ENCODE assay signal across 1 cellular context in the genomic region with DNA sequence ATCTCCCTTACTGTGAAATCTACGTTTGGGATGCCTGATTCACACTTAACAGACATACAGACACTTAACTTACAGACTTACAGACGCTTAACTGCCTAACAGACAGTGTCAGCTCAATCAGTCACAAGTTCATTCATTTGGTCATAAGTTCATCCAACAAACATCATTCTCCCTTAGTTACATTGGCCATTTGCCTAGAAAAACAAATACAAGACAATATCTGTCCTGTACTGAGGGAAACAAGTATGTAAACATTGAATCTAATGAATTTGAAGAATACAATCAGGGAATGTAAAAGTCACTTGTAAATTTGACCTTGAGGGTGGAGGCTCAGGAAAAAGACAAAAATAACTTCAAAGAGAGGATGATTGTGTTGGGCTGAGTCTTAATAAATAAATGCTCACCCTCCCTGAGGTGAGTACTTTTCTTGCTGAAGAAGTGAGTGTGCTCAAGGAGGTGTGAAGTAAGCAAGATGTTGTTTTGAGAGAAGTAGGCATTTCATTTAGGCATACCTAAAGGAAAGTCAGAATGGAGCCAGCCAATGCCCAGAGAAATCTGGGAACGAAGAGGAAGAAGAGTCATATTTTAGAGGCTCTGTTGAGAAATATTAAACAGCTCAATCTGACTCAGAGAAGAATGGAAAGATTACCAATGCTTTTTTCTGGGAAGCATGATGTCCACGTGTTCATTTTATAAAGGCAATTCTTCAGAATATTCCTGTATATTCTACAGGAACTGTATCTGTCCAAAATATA.
TF ChIP-seq lines count a peak whose summit lies in the region.

No MANE protein-coding gene starts in this region.

TF ChIP-seq in GM23338, 12 proteins besides CTCF, POLR2A, EP300 and RAD21 (continued from another document):
- TF ChIP-seq, protein P1, sequence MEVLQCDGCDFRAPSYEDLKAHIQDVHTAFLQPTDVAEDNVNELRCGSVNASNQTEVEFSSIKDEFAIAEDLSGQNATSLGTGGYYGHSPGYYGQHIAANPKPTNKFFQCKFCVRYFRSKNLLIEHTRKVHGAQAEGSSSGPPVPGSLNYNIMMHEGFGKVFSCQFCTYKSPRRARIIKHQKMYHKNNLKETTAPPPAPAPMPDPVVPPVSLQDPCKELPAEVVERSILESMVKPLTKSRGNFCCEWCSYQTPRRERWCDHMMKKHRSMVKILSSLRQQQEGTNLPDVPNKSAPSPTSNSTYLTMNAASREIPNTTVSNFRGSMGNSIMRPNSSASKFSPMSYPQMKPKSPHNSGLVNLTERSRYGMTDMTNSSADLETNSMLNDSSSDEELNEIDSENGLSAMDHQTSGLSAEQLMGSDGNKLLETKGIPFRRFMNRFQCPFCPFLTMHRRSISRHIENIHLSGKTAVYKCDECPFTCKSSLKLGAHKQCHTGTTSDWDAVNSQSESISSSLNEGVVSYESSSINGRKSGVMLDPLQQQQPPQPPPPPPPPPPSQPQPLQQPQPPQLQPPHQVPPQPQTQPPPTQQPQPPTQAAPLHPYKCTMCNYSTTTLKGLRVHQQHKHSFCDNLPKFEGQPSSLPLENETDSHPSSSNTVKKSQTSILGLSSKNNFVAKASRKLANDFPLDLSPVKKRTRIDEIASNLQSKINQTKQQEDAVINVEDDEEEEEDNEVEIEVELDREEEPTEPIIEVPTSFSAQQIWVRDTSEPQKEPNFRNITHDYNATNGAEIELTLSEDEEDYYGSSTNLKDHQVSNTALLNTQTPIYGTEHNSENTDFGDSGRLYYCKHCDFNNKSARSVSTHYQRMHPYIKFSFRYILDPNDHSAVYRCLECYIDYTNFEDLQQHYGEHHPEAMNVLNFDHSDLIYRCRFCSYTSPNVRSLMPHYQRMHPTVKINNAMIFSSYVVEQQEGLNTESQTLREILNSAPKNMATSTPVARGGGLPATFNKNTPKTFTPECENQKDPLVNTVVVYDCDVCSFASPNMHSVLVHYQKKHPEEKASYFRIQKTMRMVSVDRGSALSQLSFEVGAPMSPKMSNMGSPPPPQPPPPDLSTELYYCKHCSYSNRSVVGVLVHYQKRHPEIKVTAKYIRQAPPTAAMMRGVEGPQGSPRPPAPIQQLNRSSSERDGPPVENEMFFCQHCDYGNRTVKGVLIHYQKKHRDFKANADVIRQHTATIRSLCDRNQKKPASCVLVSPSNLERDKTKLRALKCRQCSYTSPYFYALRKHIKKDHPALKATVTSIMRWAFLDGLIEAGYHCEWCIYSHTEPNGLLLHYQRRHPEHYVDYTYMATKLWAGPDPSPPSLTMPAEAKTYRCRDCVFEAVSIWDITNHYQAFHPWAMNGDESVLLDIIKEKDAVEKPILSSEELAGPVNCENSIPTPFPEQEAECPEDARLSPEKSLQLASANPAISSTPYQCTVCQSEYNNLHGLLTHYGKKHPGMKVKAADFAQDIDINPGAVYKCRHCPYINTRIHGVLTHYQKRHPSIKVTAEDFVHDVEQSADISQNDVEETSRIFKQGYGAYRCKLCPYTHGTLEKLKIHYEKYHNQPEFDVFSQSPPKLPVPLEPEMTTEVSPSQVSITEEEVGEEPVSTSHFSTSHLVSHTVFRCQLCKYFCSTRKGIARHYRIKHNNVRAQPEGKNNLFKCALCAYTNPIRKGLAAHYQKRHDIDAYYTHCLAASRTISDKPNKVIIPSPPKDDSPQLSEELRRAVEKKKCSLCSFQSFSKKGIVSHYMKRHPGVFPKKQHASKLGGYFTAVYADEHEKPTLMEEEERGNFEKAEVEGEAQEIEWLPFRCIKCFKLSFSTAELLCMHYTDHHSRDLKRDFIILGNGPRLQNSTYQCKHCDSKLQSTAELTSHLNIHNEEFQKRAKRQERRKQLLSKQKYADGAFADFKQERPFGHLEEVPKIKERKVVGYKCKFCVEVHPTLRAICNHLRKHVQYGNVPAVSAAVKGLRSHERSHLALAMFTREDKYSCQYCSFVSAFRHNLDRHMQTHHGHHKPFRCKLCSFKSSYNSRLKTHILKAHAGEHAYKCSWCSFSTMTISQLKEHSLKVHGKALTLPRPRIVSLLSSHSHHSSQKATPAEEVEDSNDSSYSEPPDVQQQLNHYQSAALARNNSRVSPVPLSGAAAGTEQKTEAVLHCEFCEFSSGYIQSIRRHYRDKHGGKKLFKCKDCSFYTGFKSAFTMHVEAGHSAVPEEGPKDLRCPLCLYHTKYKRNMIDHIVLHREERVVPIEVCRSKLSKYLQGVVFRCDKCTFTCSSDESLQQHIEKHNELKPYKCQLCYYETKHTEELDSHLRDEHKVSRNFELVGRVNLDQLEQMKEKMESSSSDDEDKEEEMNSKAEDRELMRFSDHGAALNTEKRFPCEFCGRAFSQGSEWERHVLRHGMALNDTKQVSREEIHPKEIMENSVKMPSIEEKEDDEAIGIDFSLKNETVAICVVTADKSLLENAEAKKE (CRISPR knock-in tag; IDR thresholded peaks at IDR 0.05): no peak
- TF ChIP-seq STAT1 (IDR thresholded peaks at IDR 0.05; ENCODE audit: unreplicated experiment) (no peak), EZH2phosphoT487 (IDR thresholded peaks at IDR 0.05; ENCODE audit: unreplicated experiment) (no peak), NANOG (IDR thresholded peaks at IDR 0.05; ENCODE audit: borderline replicate concordance) (no peak)
